In genomic region chr4:79258614-79259176, GRCh38 we compare ENCODE assay signal across 30 cellular contexts.
"Had no signal": no experiment of that assay in that cellular context is flagged by ENCODE, and none has a peak within 500 bp of the region (broad histone marks: within the 10 kb centered on the region; RNA-seq: fewer than 3 reads in every experiment).

No MANE protein-coding gene starts in this region.

- H3K4me3 ChIP-seq: adrenal gland, body of pancreas, esophagus squamous epithelium, gastroesophageal sphincter had no signal

- H3K27me3 ChIP-seq: adrenal gland, body of pancreas, esophagus squamous epithelium, gastroesophageal sphincter had no signal

- ATAC-seq: activated CD4-positive, CD25-positive, alpha-beta regulatory T cell treated with anti-CD3 and anti-CD28 coated beads, Interleukin-2, amount 50 U/mL, for 24 hours; activated CD8-positive, alpha-beta T cell treated with anti-CD3 and anti-CD28 coated beads for 36 hours; activated naive CD8-positive, alpha-beta T cell treated with anti-CD3 and anti-CD28 coated beads, Interleukin-2, amount 50 U/mL, for 24 hours; body of pancreas; gastroesophageal sphincter; T-helper 17 cell had no signal

- H3K9me3 ChIP-seq: adrenal gland, body of pancreas, esophagus squamous epithelium, gastroesophageal sphincter had no signal

- FAIRE-seq: colon, endometrium, endothelial cell of umbilical vein had no signal

- H3K27ac ChIP-seq: adrenal gland, body of pancreas, epithelial cell of prostate, esophagus squamous epithelium, gastroesophageal sphincter, WERI-Rb-1 had no signal

- H3K36me3 ChIP-seq: adrenal gland, esophagus squamous epithelium, gastroesophageal sphincter, WERI-Rb-1 had no signal

- H3K4me1 ChIP-seq: adrenal gland, body of pancreas, esophagus squamous epithelium, gastroesophageal sphincter had no signal

- DNase-seq: activated B cell treated with CpG ODN at 0.5 μM for 24 hours; activated CD4-positive, alpha-beta T cell treated with anti-CD3 and anti-CD28 coated beads for 48 hours; activated CD4-positive, alpha-beta T cell treated with anti-CD3 and anti-CD28 coated beads, Interleukin-2, amount 50 U/mL, for 1 hour; activated CD4-positive, alpha-beta T cell treated with anti-CD3 and anti-CD28 coated beads, Interleukin-2, amount 50 U/mL, for 48 hours; activated CD8-positive, alpha-beta memory T cell treated with anti-CD3 and anti-CD28 coated beads for 24 hours; activated CD8-positive, alpha-beta T cell treated with anti-CD3 and anti-CD28 coated beads for 36 hours; activated effector memory CD4-positive, alpha-beta T cell treated with anti-CD3 and anti-CD28 coated beads, Interleukin-2, amount 50 U/mL, for 16 hours; activated naive CD4-positive, alpha-beta T cell treated with anti-CD3 and anti-CD28 coated beads for 36 hours; activated naive CD8-positive, alpha-beta T cell treated with anti-CD3 and anti-CD28 coated beads for 36 hours; activated naive CD8-positive, alpha-beta T cell treated with anti-CD3 and anti-CD28 coated beads, Interleukin-2, amount 50 U/mL, for 24 hours; activated T-cell treated with anti-CD3 and anti-CD28 coated beads, Interleukin-2, amount 50 U/mL, for 48 hours; adrenal gland; amygdala; caudate nucleus; cortex of kidney; dermis blood vessel endothelial cell; effector CD4-positive, alpha-beta T cell; esophagus squamous epithelium; foreskin melanocyte; T-helper 1 cell; T-helper 17 cell; T1000; WERI-Rb-1 had no signal
